In genomic region chr2:55033921-55034320, GRCh38 we compare ENCODE assay signal across 1 cellular context.
TF ChIP-seq lines count a peak whose summit lies in the region.

No MANE protein-coding gene starts in this region.

TF ChIP-seq in endothelial cell of umbilical vein, 7 proteins besides CTCF, POLR2A, EP300 and RAD21:
- TF ChIP-seq EZH2 (IDR thresholded peaks at IDR 0.05; ENCODE audit: borderline replicate concordance, low read depth, low read length, severe bottlenecking) (no peak), GATA2 (IDR thresholded peaks at IDR 0.05; ENCODE audit: insufficient read depth, insufficient read length, low read depth, low read length) (no peak), MAX (IDR thresholded peaks at IDR 0.05; ENCODE audit: insufficient read depth, insufficient read length) (no peak), POLR2AphosphoS5 (IDR thresholded peaks at IDR 0.05; ENCODE audit: insufficient read depth, low read depth, low read length) (no peak), MYC (IDR thresholded peaks at IDR 0.05; ENCODE audit: low read depth, low read length) (no peak)
